ENCODE assay signal across 8 cellular contexts in genomic region chr5:5886812-5887486, GRCh38.
DNase-seq lines count a peak whose midpoint lies in the region; ATAC-seq, FAIRE-seq and TF ChIP-seq lines count a peak whose summit lies in the region.

No MANE protein-coding gene starts in this region.

- no peaks in the 10 kb centered on the region for H3K4me1 Mint-ChIP-seq in activated CD8-positive, alpha-beta T cell treated with anti-CD3 and anti-CD28 coated beads, Interleukin-2, amount 10 ng/mL, durations not matched to agents 7 days and 5 days (ENCODE audit: low read depth)

- intact Hi-C loops in left colon (cut with DNase I, micrococcal nuclease) (no loop called here), posterior vena cava (cut with DNase I) (no loop called here)

- H3K4me3 Mint-ChIP-seq in activated CD8-positive, alpha-beta T cell treated with anti-CD3 and anti-CD28 coated beads, Interleukin-2, amount 10 ng/mL, durations not matched to agents 7 days and 5 days, result no peak overlapping the region

- peak; percentile 22 for TF ChIP-seq CTCF in D721Med (IDR thresholded peaks at IDR 0.05; ENCODE audit: insufficient read depth, missing control alignments)

- no peaks in the 10 kb centered on the region for H3K9me3 Mint-ChIP-seq in activated CD8-positive, alpha-beta T cell treated with anti-CD3 and anti-CD28 coated beads, Interleukin-2, amount 10 ng/mL, durations not matched to agents 7 days and 5 days (ENCODE audit: insufficient read depth)

- TF ChIP-seq RAD21 in Ishikawa (IDR thresholded peaks at IDR 0.05; ENCODE audit: low read depth), result peak; percentile 46; the same call in 1 of the 2 replicates

- H3K36me3 Mint-ChIP-seq in activated CD8-positive, alpha-beta T cell treated with anti-CD3 and anti-CD28 coated beads, Interleukin-2, amount 10 ng/mL, durations not matched to agents 7 days and 5 days (ENCODE audit: low read depth), result no peaks in the 10 kb centered on the region

- CTCF ChIA-PET in activated CD8-positive, alpha-beta T cell treated with anti-CD3 and anti-CD28 coated beads, Interleukin-2, amount 10 ng/mL, durations not matched to agents 7 days and 5 days (lab: Charles Lee), result interaction anchor here (1.5 kb wide), 1 partner anchor 390 kb away, joined by 6 read pairs; no protein-coding TSS in a partner anchor

- FAIRE-seq in D721Med (lab: Jason Lieb, UNC), result no peak

- no peak overlapping the region for H3K27ac Mint-ChIP-seq in activated CD8-positive, alpha-beta T cell treated with anti-CD3 and anti-CD28 coated beads, Interleukin-2, amount 10 ng/mL, durations not matched to agents 7 days and 5 days

- TF ChIP-seq EP300 in Ishikawa (IDR thresholded peaks at IDR 0.05; ENCODE audit: borderline replicate concordance), result no peak

- POLR2A ChIA-PET in activated CD8-positive, alpha-beta T cell treated with anti-CD3 and anti-CD28 coated beads, Interleukin-2, amount 10 ng/mL, durations not matched to agents 7 days and 5 days (lab: Charles Lee), result no interaction called here

- DNase-seq in D721Med (ENCODE audit: insufficient read length, low spot score) (peak; percentile 33), left colon (peak in 1 of 2 donors; percentile 29), NCI-H1092 (lab: John Stamatoyannopoulos, UW) (no peak), posterior vena cava (ENCODE audit: low spot score) (no peak), foreskin melanocyte (no peak)
- peak; percentile 63 for DNase-seq in activated CD8-positive, alpha-beta T cell treated with anti-CD3 and anti-CD28 coated beads, Interleukin-2, amount 10 ng/mL, durations not matched to agents 7 days and 5 days

- H3K27me3 Mint-ChIP-seq in activated CD8-positive, alpha-beta T cell treated with anti-CD3 and anti-CD28 coated beads, Interleukin-2, amount 10 ng/mL, durations not matched to agents 7 days and 5 days (ENCODE audit: low read depth), result peaks cover 2% of the 10 kb centered on the region

- ATAC-seq in GM19455 (IDR thresholded peaks at IDR 0.05; ENCODE audit: unreplicated experiment) (peak; percentile 85), left colon (peak; percentile 72)
- peak; percentile 97 for ATAC-seq in activated CD8-positive, alpha-beta T cell treated with anti-CD3 and anti-CD28 coated beads, Interleukin-2, amount 10 ng/mL, durations not matched to agents 7 days and 5 days

TF ChIP-seq in Ishikawa, 13 proteins besides CTCF, POLR2A, EP300 and RAD21:
- TF ChIP-seq REST (IDR thresholded peaks at IDR 0.05; ENCODE audit: low read depth) (no peak), CREB1 (IDR thresholded peaks at IDR 0.05; ENCODE audit: low read depth) (no peak), YY1 (IDR thresholded peaks at IDR 0.05; ENCODE audit: low read depth) (no peak), TCF12 (IDR thresholded peaks at IDR 0.05; ENCODE audit: low read depth) (no peak), ZBTB7A (IDR thresholded peaks at IDR 0.05; ENCODE audit: low read depth) (no peak), EGR1 (IDR thresholded peaks at IDR 0.05) (no peak), NFIC (IDR thresholded peaks at IDR 0.05) (no peak), FOXM1 (IDR thresholded peaks at IDR 0.05; ENCODE audit: borderline replicate concordance, low read depth) (no peak), CEBPB (IDR thresholded peaks at IDR 0.05) (no peak), TEAD4 (IDR thresholded peaks at IDR 0.05) (no peak), MAX (IDR thresholded peaks at IDR 0.05) (no peak), TAF1 (IDR thresholded peaks at IDR 0.05; ENCODE audit: low read depth) (no peak)
- TF ChIP-seq, protein P1, sequence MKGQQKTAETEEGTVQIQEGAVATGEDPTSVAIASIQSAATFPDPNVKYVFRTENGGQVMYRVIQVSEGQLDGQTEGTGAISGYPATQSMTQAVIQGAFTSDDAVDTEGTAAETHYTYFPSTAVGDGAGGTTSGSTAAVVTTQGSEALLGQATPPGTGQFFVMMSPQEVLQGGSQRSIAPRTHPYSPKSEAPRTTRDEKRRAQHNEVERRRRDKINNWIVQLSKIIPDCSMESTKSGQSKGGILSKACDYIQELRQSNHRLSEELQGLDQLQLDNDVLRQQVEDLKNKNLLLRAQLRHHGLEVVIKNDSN (IDR thresholded peaks at IDR 0.05), result no peak

Comparison
In these comparisons a context has a peak if more than half of its experiments do, and no peak if none do; other contexts are left out.
1. DNase-seq: peak in D721Med (single experiment) and activated CD8-positive, alpha-beta T cell treated with anti-CD3 and anti-CD28 coated beads, Interleukin-2, amount 10 ng/mL, durations not matched to agents 7 days and 5 days (single experiment); none in NCI-H1092 (single experiment), posterior vena cava (single experiment) and foreskin melanocyte (single experiment).
2. Peak in every context shown above with its lines, with median percentiles within 50 percentile points of each other: ATAC-seq.